ENCODE assay signal across 8 cellular contexts in genomic region chr2:20650880-20651730, GRCh38. TPM values are rescaled to one million over a fixed set of nuclear protein-coding genes. Genes with fewer than 3 reads are reported as not detected.
DNase-seq lines count a peak whose midpoint lies in the region; ATAC-seq and TF ChIP-seq lines count a peak whose summit lies in the region.

Gene HS1BP3, minus strand, starts transcription at chr2:20651098. Its CDS starts 35 bp downstream, at chr2:20651063.

- peaks cover 22% of the 10 kb centered on the region for H3K4me1 Mint-ChIP-seq in activated CD4-positive, alpha-beta T cell treated with anti-CD3 and anti-CD28 coated beads for 36 hours

- H3K9me3 Mint-ChIP-seq in activated CD4-positive, alpha-beta T cell treated with anti-CD3 and anti-CD28 coated beads for 36 hours (ENCODE audit: low read depth), result no peaks in the 10 kb centered on the region

- peak; percentile 71 for DNase-seq in AG10803 (ENCODE audit: low read depth)
- peak; percentile 93 for DNase-seq in NCI-H345 (lab: John Stamatoyannopoulos, UW)
- DNase-seq in activated CD4-positive, alpha-beta T cell treated with anti-CD3 and anti-CD28 coated beads for 36 hours, result peak; percentile 92
- peak; percentile 94 for DNase-seq in left kidney (ENCODE audit: low read depth, low spot score)
- DNase-seq in stimulated activated CD4-positive, alpha-beta T cell treated with anti-CD3 and anti-CD28 coated beads, Interleukin-2, amount 100 ng/mL, for 4 hours (ENCODE audit: low read depth), result peak; percentile 81

- ATAC-seq in GM18873 (IDR thresholded peaks at IDR 0.05; ENCODE audit: low FRiP score, unreplicated experiment) (peak; percentile 81), HG03135 (IDR thresholded peaks at IDR 0.05; ENCODE audit: unreplicated experiment) (peak; percentile 97)
- ATAC-seq in activated CD4-positive, alpha-beta T cell treated with anti-CD3 and anti-CD28 coated beads for 36 hours, result peak; percentile 97

- H3K4me3 Mint-ChIP-seq in activated CD4-positive, alpha-beta T cell treated with anti-CD3 and anti-CD28 coated beads for 36 hours, result peak within 1 kb of the TSS; percentile 78

- CTCF ChIA-PET in activated CD4-positive, alpha-beta T cell treated with anti-CD3 and anti-CD28 coated beads for 36 hours (lab: Charles Lee), result interaction anchor here (0.5 to 2.9 kb wide), 24 partner anchors 9 to 416 kb away, joined by 3 to 36 read pairs (median 4); partner anchors contain the start of gene RHOB

- peak; percentile 34 for TF ChIP-seq CTCF in AG10803 (conservative IDR thresholded peaks at IDR 0.05; ENCODE audit: low read length)

- H3K27ac ChIP-seq in cingulate gyrus (ENCODE audit: low read depth, low read length), result peak within 1 kb of the TSS; percentile 89

- H3K27me3 Mint-ChIP-seq in activated CD4-positive, alpha-beta T cell treated with anti-CD3 and anti-CD28 coated beads for 36 hours, result no peaks in the 10 kb centered on the region

- H3K4me3 ChIP-seq in AG10803 (ENCODE audit: low read length), result peak within 1 kb of the TSS; percentile 92

- POLR2A ChIA-PET in activated CD4-positive, alpha-beta T cell treated with anti-CD3 and anti-CD28 coated beads for 36 hours (lab: Charles Lee), result interaction anchor here (1.1 to 1.7 kb wide), 3 partner anchors 171 to 240 kb away, joined by 3 to 9 read pairs (median 6); partner anchors contain the start of genes LDAH and RHOB

- no peaks in the 10 kb centered on the region for H3K36me3 Mint-ChIP-seq in activated CD4-positive, alpha-beta T cell treated with anti-CD3 and anti-CD28 coated beads for 36 hours (ENCODE audit: low read depth)

- intact Hi-C loops in activated CD4-positive, alpha-beta T cell treated with anti-CD3 and anti-CD28 coated beads for 36 hours (cut with DNase I, micrococcal nuclease), result loop anchor here (1.0 to 5.0 kb wide), 9 partner anchors 16 to 1304 kb away; partner anchors contain the start of genes GDF7 (in 1 of the 2), LAPTM4A (in 1 of the 2), PUM2 (in 1 of the 2) and RHOB (in 1 of the 2)

- H3K27ac Mint-ChIP-seq in activated CD4-positive, alpha-beta T cell treated with anti-CD3 and anti-CD28 coated beads for 36 hours, result peak within 1 kb of the TSS; percentile 86

RNA-seq across cellular contexts. Expression of gene HS1BP3, which starts in this region (rescaled TPM):
- 1 to 10 TPM; 6.2 to 7.1 TPM for total RNA-seq in activated CD4-positive, alpha-beta T cell treated with anti-CD3 and anti-CD28 coated beads for 36 hours

Comparison
In these comparisons a context has a peak if more than half of its experiments do, and no peak if none do; other contexts are left out.
1. Peak in every context shown above with its lines: DNase-seq, ATAC-seq, H3K4me3 ChIP-seq and H3K27ac ChIP-seq.